In genomic region chr17:41029633-41030245, GRCh38 we compare ENCODE assay signal across 19 cellular contexts. TPM values are rescaled to one million over a fixed set of nuclear protein-coding genes. Genes with fewer than 3 reads are reported as not detected.
A peak's percentile ranks its signal among the peaks of the same experiment; 100 is the strongest.
DNase-seq lines count a peak whose midpoint lies in the region; ATAC-seq and FAIRE-seq lines count a peak whose summit lies in the region.
"Had no signal": no experiment of that assay in that cellular context is flagged by ENCODE, and none has a peak within 500 bp of the region (broad histone marks: within the 10 kb centered on the region; RNA-seq: fewer than 3 reads in every experiment).

A gene with protein sequence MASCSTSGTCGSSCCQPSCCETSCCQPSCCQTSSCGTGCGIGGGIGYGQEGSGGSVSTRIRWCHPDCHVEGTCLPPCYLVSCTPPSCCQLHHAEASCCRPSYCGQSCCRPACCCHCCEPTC (minus strand): TSS chr17:41030195. CDS start chr17:41030078, 117 bp downstream.

- ATAC-seq in GM18867 (IDR thresholded peaks at IDR 0.05; ENCODE audit: unreplicated experiment) (no peak), sciatic nerve (no peak)
- ATAC-seq: HCT116 had no signal

- peak; percentile 92 for FAIRE-seq in HTR-8/SVneo (lab: Jason Lieb, UNC)
- peak; percentile 70 for FAIRE-seq in urothelium cell line (lab: Jason Lieb, UNC)
- FAIRE-seq: A204.1, G401.6, GM12892, H54 had no signal

- DNase-seq in HTR-8/SVneo (ENCODE audit: insufficient read length, low spot score): no peak
- DNase-seq in NCI-H146 treated with DMSO at 0.1 percent for 48 hours (lab: John Stamatoyannopoulos, UW; ENCODE audit: unreplicated experiment): peak; percentile 40
- DNase-seq in RPMI8226: peak; percentile 69
- no peak for DNase-seq in urothelium cell line (ENCODE audit: low spot score)
- DNase-seq in NCI-H82 treated with DMSO at 0.1 percent for 48 hours (lab: John Stamatoyannopoulos, UW; ENCODE audit: unreplicated experiment): no peak
- no peak for DNase-seq in sciatic nerve (ENCODE audit: low spot score)
- DNase-seq: C1 segment of cervical spinal cord; Calu3; CD4-positive, alpha-beta T cell; DMS153; DMS79 treated with DMSO at 0.1 percent for 48 hours; EL had no signal

- intact Hi-C loops in sciatic nerve (cut with DNase I): no loop called here

RNA-seq across cellular contexts. Expression of the gene that starts here (rescaled TPM):
- total RNA-seq in sciatic nerve: not detected
- total RNA-seq: B cell; Calu3; CD4-positive, alpha-beta T cell had no signal

Comparison
In these comparisons a context has a peak if more than half of its experiments do, and no peak if none do; other contexts are left out.
1. DNase-seq: peak in NCI-H146 treated with DMSO at 0.1 percent for 48 hours (single experiment) and RPMI8226 (single experiment); none in HTR-8/SVneo (single experiment), urothelium cell line (single experiment), NCI-H82 treated with DMSO at 0.1 percent for 48 hours (single experiment) and sciatic nerve (single experiment).